In genomic region chr10:77212632-77213031, GRCh38 we compare ENCODE assay signal across 28 cellular contexts.
"Had no signal": no experiment of that assay in that cellular context is flagged by ENCODE, and none has a peak within 500 bp of the region (broad histone marks: within the 10 kb centered on the region; RNA-seq: fewer than 3 reads in every experiment).

No MANE protein-coding gene starts in this region.

- H3K36me3 ChIP-seq: adrenal gland, esophagus squamous epithelium, heart left ventricle had no signal

- H3K27ac ChIP-seq: adrenal gland, body of pancreas, esophagus squamous epithelium had no signal

- H3K4me1 ChIP-seq: adrenal gland, body of pancreas, esophagus squamous epithelium, heart left ventricle had no signal

- H3K27me3 ChIP-seq: adrenal gland, body of pancreas had no signal

- DNase-seq: activated CD4-positive, alpha-beta memory T cell treated with anti-CD3 and anti-CD28 coated beads for 36 hours; activated CD4-positive, alpha-beta T cell treated with anti-CD3 and anti-CD28 coated beads for 36 hours; activated CD4-positive, alpha-beta T cell treated with anti-CD3 and anti-CD28 coated beads, Interleukin-2, amount 10 ng/mL, durations not matched to agents 24 days and 14 days; activated CD4-positive, CD25-positive, alpha-beta regulatory T cell; activated CD4-positive, CD25-positive, alpha-beta regulatory T cell treated with anti-CD3 and anti-CD28 coated beads, Interleukin-2, amount 50 U/mL, for 72 hours; activated CD8-positive, alpha-beta memory T cell treated with anti-CD3 and anti-CD28 coated beads, Interleukin-2, amount 10 ng/mL, durations not matched to agents 7 days and 5 days; activated CD8-positive, alpha-beta memory T cell treated with anti-CD3 and anti-CD28 coated beads, Interleukin-2, amount 50 U/mL, for 4 hours; activated CD8-positive, alpha-beta T cell treated with anti-CD3 and anti-CD28 coated beads, Interleukin-2, amount 10 ng/mL, durations not matched to agents 7 days and 5 days; activated effector memory CD4-positive, alpha-beta T cell treated with anti-CD3 and anti-CD28 coated beads, Interleukin-2, amount 50 U/mL, for 16 hours; activated naive CD4-positive, alpha-beta T cell treated with anti-CD3 and anti-CD28 coated beads for 36 hours; activated naive CD8-positive, alpha-beta T cell treated with anti-CD3 and anti-CD28 coated beads for 36 hours; activated naive CD8-positive, alpha-beta T cell treated with anti-CD3 and anti-CD28 coated beads, Interleukin-2, amount 50 U/mL, for 24 hours; activated T-cell treated with anti-CD3 and anti-CD28 coated beads, Interleukin-2, amount 50 U/mL, for 1 hour; activated T-cell treated with anti-CD3 and anti-CD28 coated beads, Interleukin-2, amount 50 U/mL, for 48 hours; adrenal gland; amygdala; aorta; body of pancreas; cortex of kidney; dermis blood vessel endothelial cell; effector CD4-positive, alpha-beta T cell; effector memory CD8-positive, alpha-beta T cell; erythroblast; esophagus squamous epithelium; foreskin fibroblast; glutamatergic neuron; heart left ventricle; T-helper 2 cell had no signal

- H3K4me3 ChIP-seq: adrenal gland, body of pancreas, esophagus squamous epithelium, heart left ventricle had no signal

- H3K9me3 ChIP-seq: adrenal gland, body of pancreas, esophagus squamous epithelium had no signal
